In the genomic region with DNA sequence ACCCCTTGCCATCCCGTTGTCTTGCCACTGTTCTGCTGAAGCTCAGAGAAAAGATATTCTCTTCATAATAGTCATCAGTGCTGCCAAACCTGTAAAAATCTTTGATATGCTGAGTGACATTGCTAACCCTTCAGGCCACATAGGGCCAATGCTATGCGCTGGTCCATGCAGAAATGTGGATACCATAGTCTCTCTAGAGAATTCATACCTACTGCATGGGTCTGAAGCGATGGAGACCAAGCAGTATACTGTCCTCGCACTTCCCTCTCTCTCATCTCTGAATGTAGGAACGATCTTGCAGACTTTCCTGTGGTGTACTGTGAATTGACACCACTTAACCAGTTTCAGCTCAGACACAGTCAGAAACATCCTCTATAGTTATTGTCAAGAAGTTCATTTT, we compare ENCODE assay signal across 20 cellular contexts. TPM values are rescaled to one million over a fixed set of nuclear protein-coding genes. Genes with fewer than 3 reads are reported as not detected.
A peak's percentile ranks its signal among the peaks of the same experiment; 100 is the strongest.
DNase-seq lines count a peak whose midpoint lies in the region; ATAC-seq lines count a peak whose summit lies in the region.
"Had no signal": no experiment of that assay in that cellular context is flagged by ENCODE, and none has a peak within 500 bp of the region (broad histone marks: within the 10 kb centered on the region; RNA-seq: fewer than 3 reads in every experiment).

No MANE protein-coding gene starts in this region.

- H3K27ac Mint-ChIP-seq in activated naive CD4-positive, alpha-beta T cell treated with anti-CD3 and anti-CD28 coated beads, Interleukin-2, amount 10 ng/mL, durations not matched to agents 7 days and 5 days: peak overlapping the region; percentile 86
- H3K27ac Mint-ChIP-seq in activated CD4-positive, alpha-beta memory T cell treated with anti-CD3 and anti-CD28 coated beads for 36 hours: peak overlapping the region; percentile 88
- peak overlapping the region; percentile 70 for H3K27ac Mint-ChIP-seq in central memory CD8-positive, alpha-beta T cell (ENCODE audit: low read depth)
- H3K27ac Mint-ChIP-seq: immature natural killer cell, natural killer cell had no signal

- DNase-seq in activated naive CD4-positive, alpha-beta T cell treated with anti-CD3 and anti-CD28 coated beads, Interleukin-2, amount 10 ng/mL, durations not matched to agents 7 days and 5 days: no peak
- DNase-seq in activated naive CD4-positive, alpha-beta T cell treated with Interleukin-2 at 50 U/mL for 16 hours: no peak
- no peak for DNase-seq in activated CD4-positive, alpha-beta memory T cell treated with anti-CD3 and anti-CD28 coated beads for 36 hours
- DNase-seq in central memory CD8-positive, alpha-beta T cell (ENCODE audit: low spot score in 2 of 2): no peak
- DNase-seq in Kasumi-1 (lab: John Stamatoyannopoulos, UW): no peak
- DNase-seq in NK-92 (lab: John Stamatoyannopoulos, UW; ENCODE audit: unreplicated experiment): no peak
- no peak for DNase-seq in cerebellum (ENCODE audit: low spot score)
- no peak for DNase-seq in RPMI8226
- DNase-seq: activated gamma-delta T cell treated with Interleukin-2 at 50 U/mL for 16 hours; C1 segment of cervical spinal cord; effector CD4-positive, alpha-beta T cell; foreskin keratinocyte; immature natural killer cell; left lung; natural killer cell; NCI-H1092 treated with DMSO at 0.1 percent for 48 hours; NCI-H2029; NCI-H446; stimulated activated CD4-positive, alpha-beta T cell treated with anti-CD3 and anti-CD28 coated beads, Interleukin-4, amount 100 ng/mL, for 4 hours; WERI-Rb-1 had no signal

- peaks cover 46% of the 10 kb centered on the region for H3K4me1 Mint-ChIP-seq in activated naive CD4-positive, alpha-beta T cell treated with anti-CD3 and anti-CD28 coated beads, Interleukin-2, amount 10 ng/mL, durations not matched to agents 7 days and 5 days
- peaks cover 47% of the 10 kb centered on the region for H3K4me1 Mint-ChIP-seq in activated CD4-positive, alpha-beta memory T cell treated with anti-CD3 and anti-CD28 coated beads for 36 hours (ENCODE audit: low read depth)
- H3K4me1 Mint-ChIP-seq in central memory CD8-positive, alpha-beta T cell: peaks cover 45% of the 10 kb centered on the region

- POLR2A ChIA-PET in activated CD4-positive, alpha-beta memory T cell treated with anti-CD3 and anti-CD28 coated beads for 36 hours (lab: Charles Lee): interaction anchor here (0.6 to 1.9 kb wide), 4 partner anchors 19 to 401 kb away, joined by 3 to 8 read pairs (median 3); no protein-coding TSS in a partner anchor

- peaks cover 5% of the 10 kb centered on the region for H3K36me3 Mint-ChIP-seq in activated naive CD4-positive, alpha-beta T cell treated with anti-CD3 and anti-CD28 coated beads, Interleukin-2, amount 10 ng/mL, durations not matched to agents 7 days and 5 days
- H3K36me3 Mint-ChIP-seq in activated CD4-positive, alpha-beta memory T cell treated with anti-CD3 and anti-CD28 coated beads for 36 hours: peaks cover 4% of the 10 kb centered on the region
- peaks cover 2% of the 10 kb centered on the region for H3K36me3 Mint-ChIP-seq in central memory CD8-positive, alpha-beta T cell (ENCODE audit: insufficient read depth)
- H3K36me3 Mint-ChIP-seq: immature natural killer cell, natural killer cell had no signal

- ATAC-seq in central memory CD8-positive, alpha-beta T cell (replicated peaks; ENCODE audit: extremely low read depth, poor library complexity, severe bottlenecking): peak; percentile 30
- ATAC-seq: foreskin keratinocyte, left lung had no signal

- peaks cover 12% of the 10 kb centered on the region for H3K9me3 Mint-ChIP-seq in activated naive CD4-positive, alpha-beta T cell treated with anti-CD3 and anti-CD28 coated beads, Interleukin-2, amount 10 ng/mL, durations not matched to agents 7 days and 5 days
- peaks cover 10% of the 10 kb centered on the region for H3K9me3 Mint-ChIP-seq in activated CD4-positive, alpha-beta memory T cell treated with anti-CD3 and anti-CD28 coated beads for 36 hours
- H3K9me3 Mint-ChIP-seq in central memory CD8-positive, alpha-beta T cell: no peaks in the 10 kb centered on the region
- H3K9me3 Mint-ChIP-seq: immature natural killer cell, natural killer cell had no signal

- no peak overlapping the region for H3K4me3 Mint-ChIP-seq in activated naive CD4-positive, alpha-beta T cell treated with anti-CD3 and anti-CD28 coated beads, Interleukin-2, amount 10 ng/mL, durations not matched to agents 7 days and 5 days
- peak overlapping the region; percentile 9 for H3K4me3 Mint-ChIP-seq in activated CD4-positive, alpha-beta memory T cell treated with anti-CD3 and anti-CD28 coated beads for 36 hours
- H3K4me3 Mint-ChIP-seq in central memory CD8-positive, alpha-beta T cell: peak overlapping the region; percentile 46
- H3K4me3 Mint-ChIP-seq: immature natural killer cell, natural killer cell had no signal

- H3K27me3 Mint-ChIP-seq in activated naive CD4-positive, alpha-beta T cell treated with anti-CD3 and anti-CD28 coated beads, Interleukin-2, amount 10 ng/mL, durations not matched to agents 7 days and 5 days: no peaks in the 10 kb centered on the region
- H3K27me3 Mint-ChIP-seq in activated CD4-positive, alpha-beta memory T cell treated with anti-CD3 and anti-CD28 coated beads for 36 hours: no peaks in the 10 kb centered on the region
- no peaks in the 10 kb centered on the region for H3K27me3 Mint-ChIP-seq in central memory CD8-positive, alpha-beta T cell

- CTCF ChIA-PET in activated naive CD4-positive, alpha-beta T cell treated with anti-CD3 and anti-CD28 coated beads, Interleukin-2, amount 10 ng/mL, durations not matched to agents 7 days and 5 days (lab: Charles Lee): interaction anchor here (1.2 to 3.8 kb wide), 3 partner anchors 31 to 215 kb away, joined by 3 to 17 read pairs (median 8); no protein-coding TSS in a partner anchor
- CTCF ChIA-PET in activated CD4-positive, alpha-beta memory T cell treated with anti-CD3 and anti-CD28 coated beads for 36 hours (lab: Charles Lee): interaction anchor here (1.0 to 3.7 kb wide), 6 partner anchors 8 to 215 kb away, joined by 3 to 14 read pairs (median 10); partner anchors contain the start of gene ANKRD44

- intact Hi-C loops in activated CD4-positive, alpha-beta memory T cell treated with anti-CD3 and anti-CD28 coated beads for 36 hours (cut with micrococcal nuclease): loop anchor here (1.0 to 5.0 kb wide), 3 partner anchors 32 to 402 kb away; partner anchors contain the start of gene PGAP1

RNA-seq across cellular contexts. Expression of gene ANKRD44, which starts 17.9 kb away (rescaled TPM):
- total RNA-seq in activated CD4-positive, alpha-beta memory T cell treated with anti-CD3 and anti-CD28 coated beads for 36 hours: 100 to 1,000 TPM; 123 to 125 TPM
- total RNA-seq in cerebellum: 84.9 TPM
